Comparison of ENCODE assay signal across 17 cellular contexts in the genomic region with DNA sequence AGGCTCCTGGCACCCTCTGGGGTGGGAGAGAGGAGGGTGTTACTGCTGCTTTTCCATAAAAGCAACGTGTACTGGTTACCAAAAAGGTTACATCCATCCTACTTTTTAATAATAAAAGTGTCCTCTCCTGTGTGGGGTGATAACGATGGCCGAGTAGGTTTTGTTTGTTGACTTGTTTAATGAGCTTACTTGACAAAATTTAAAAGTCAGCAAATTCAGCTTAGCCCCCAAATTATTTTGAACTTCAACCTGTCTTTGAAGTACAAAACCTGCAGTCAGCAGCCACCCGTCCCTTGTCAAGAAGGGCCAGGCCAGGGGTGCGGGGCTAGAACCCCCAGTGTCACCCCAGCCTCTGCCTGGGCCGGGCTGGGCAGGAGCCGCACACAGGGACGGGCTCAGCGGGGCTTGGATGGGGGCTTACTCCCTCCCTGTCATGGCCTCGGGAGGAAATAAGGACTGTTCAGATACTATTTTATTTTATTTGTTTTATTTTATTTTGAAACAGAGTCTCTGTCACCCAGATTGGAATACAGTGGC.
"Had no signal": no experiment of that assay in that cellular context is flagged by ENCODE, and none has a peak within 500 bp of the region (broad histone marks: within the 10 kb centered on the region; RNA-seq: fewer than 3 reads in every experiment).

No MANE protein-coding gene starts in this region.

- H3K27me3 ChIP-seq: dorsolateral prefrontal cortex, stomach had no signal

- H3K27ac Mint-ChIP-seq: immature natural killer cell had no signal

- H3K27ac ChIP-seq: dorsolateral prefrontal cortex, stomach, thoracic aorta had no signal

- H3K4me3 ChIP-seq: dorsolateral prefrontal cortex, stomach, thoracic aorta had no signal

- FAIRE-seq: endometrium had no signal

- H3K9me3 ChIP-seq: stomach, thoracic aorta had no signal

- H3K9me3 Mint-ChIP-seq: immature natural killer cell, nephron progenitor cell had no signal

- ATAC-seq: esophagus mucosa, left colon had no signal

- H3K4me3 Mint-ChIP-seq: activated naive CD8-positive, alpha-beta T cell; immature natural killer cell; nephron progenitor cell had no signal

- DNase-seq: activated CD4-positive, alpha-beta T cell treated with anti-CD3 and anti-CD28 coated beads for 1 hour; activated CD8-positive, alpha-beta memory T cell treated with anti-CD3 and anti-CD28 coated beads for 24 hours; anterior cingulate cortex; hippocampal formation; immature natural killer cell; mesenchymal stem cell; nephron progenitor cell; stimulated activated CD4-positive, alpha-beta T cell treated with anti-CD3 and anti-CD28 coated beads, Interleukin-4, amount 100 ng/mL, for 4 hours; stomach; SW 1271; T1000 had no signal

- H3K27me3 Mint-ChIP-seq: activated naive CD8-positive, alpha-beta T cell had no signal
